ENCODE assay signal across 18 cellular contexts in the genomic region with DNA sequence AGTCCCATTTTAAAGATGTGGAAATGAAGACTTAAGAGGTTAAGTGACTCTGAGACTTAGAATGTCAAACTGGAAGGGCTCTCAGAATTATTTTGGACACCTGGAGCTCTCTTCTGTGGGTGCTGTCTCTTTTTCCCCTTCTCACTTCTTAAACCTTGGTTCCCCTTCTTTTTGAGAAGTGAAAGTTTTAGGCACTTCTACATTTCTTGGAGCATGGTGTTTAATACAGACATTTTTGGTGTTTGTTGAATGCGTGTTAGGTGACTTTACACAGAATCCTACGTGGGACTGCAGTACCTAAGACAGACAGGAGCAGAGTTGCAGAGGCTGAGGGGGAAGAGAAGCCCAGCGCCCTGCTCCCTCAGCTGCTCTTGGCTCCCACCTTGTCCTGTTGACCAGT.
A peak's percentile ranks its signal among the peaks of the same experiment; 100 is the strongest.
DNase-seq lines count a peak whose midpoint lies in the region; ATAC-seq lines count a peak whose summit lies in the region.
"Had no signal": no experiment of that assay in that cellular context is flagged by ENCODE, and none has a peak within 500 bp of the region (broad histone marks: within the 10 kb centered on the region; RNA-seq: fewer than 3 reads in every experiment).

No MANE protein-coding gene starts in this region.

- H3K27me3 Mint-ChIP-seq in naive B cell: peaks cover 0 to 11% (median 3%) of the 10 kb centered on the region in 3 donors

- no peaks in the 10 kb centered on the region for H3K36me3 Mint-ChIP-seq in naive B cell
- H3K36me3 Mint-ChIP-seq: activated naive CD8-positive, alpha-beta T cell; type B pancreatic cell had no signal

- peak; percentile 49 for ATAC-seq in GM18519 (IDR thresholded peaks at IDR 0.05; ENCODE audit: low FRiP score, unreplicated experiment)
- ATAC-seq in GM21825 (IDR thresholded peaks at IDR 0.05; ENCODE audit: unreplicated experiment): peak; percentile 61
- ATAC-seq in HG03520 (IDR thresholded peaks at IDR 0.05; ENCODE audit: unreplicated experiment): peak; percentile 49
- peak; percentile 55 to 75 for ATAC-seq in naive B cell (ENCODE audit: low read depth in 2 of 2)
- ATAC-seq in HG03378 (IDR thresholded peaks at IDR 0.05; ENCODE audit: unreplicated experiment): no peak

- peak; percentile 14 for DNase-seq in naive B cell
- DNase-seq in C1 segment of cervical spinal cord (lab: John Stamatoyannopoulos, UW): no peak
- DNase-seq in GDM1 (lab: John Stamatoyannopoulos, UW): no peak
- DNase-seq: activated CD4-positive, CD25-positive, alpha-beta regulatory T cell treated with anti-CD3 and anti-CD28 coated beads, Interleukin-2, amount 50 U/mL, for 72 hours; AML-193; DMS153; effector CD4-positive, alpha-beta T cell; hippocampal formation; kidney glomerular epithelial cell; NCI-H748 treated with DMSO at 0.1 percent for 48 hours; ovary had no signal

- peaks cover 5 to 22% (median 22%) of the 10 kb centered on the region in 3 donors for H3K4me1 Mint-ChIP-seq in naive B cell

- no peak overlapping the region for H3K27ac Mint-ChIP-seq in naive B cell
- H3K27ac Mint-ChIP-seq: activated naive CD8-positive, alpha-beta T cell; T-helper 1 cell treated with Interleukin-12 subunit alpha and Interleukin-12 subunit beta and Interleukin-4 antibody, amounts not matched to agents 30 μg/mL and 1 μg/mL, for 36 hours; type B pancreatic cell had no signal

- H3K4me3 Mint-ChIP-seq in naive B cell: peak overlapping the region in 3 of 8 donors; percentile 13 to 21 (median 17)
- H3K4me3 Mint-ChIP-seq: activated naive CD8-positive, alpha-beta T cell; T-helper 1 cell treated with Interleukin-12 subunit alpha and Interleukin-12 subunit beta and Interleukin-4 antibody, amounts not matched to agents 30 μg/mL and 1 μg/mL, for 36 hours; type B pancreatic cell had no signal

- no peaks in the 10 kb centered on the region for H3K9me3 Mint-ChIP-seq in naive B cell
- H3K9me3 Mint-ChIP-seq: T-helper 1 cell treated with Interleukin-12 subunit alpha and Interleukin-12 subunit beta and Interleukin-4 antibody, amounts not matched to agents 30 μg/mL and 1 μg/mL, for 36 hours; type B pancreatic cell had no signal
